9 cellular contexts compared by ENCODE assay signal in genomic region chr3:149717391-149718056, GRCh38. TPM values are rescaled to one million over a fixed set of nuclear protein-coding genes. Genes with fewer than 3 reads are reported as not detected.
DNase-seq lines count a peak whose midpoint lies in the region; ATAC-seq and TF ChIP-seq lines count a peak whose summit lies in the region.
"Had no signal": no experiment of that assay in that cellular context is flagged by ENCODE, and none has a peak within 500 bp of the region (broad histone marks: within the 10 kb centered on the region; RNA-seq: fewer than 3 reads in every experiment).

No MANE protein-coding gene starts in this region.

- H3K9me3 Mint-ChIP-seq in mesothelial cell of epicardium: peaks cover 28% of the 10 kb centered on the region

- H3K27ac Mint-ChIP-seq in mesothelial cell of epicardium: no peak overlapping the region

- peak; percentile 25 for DNase-seq in NCI-H128 (lab: John Stamatoyannopoulos, UW; ENCODE audit: unreplicated experiment)
- DNase-seq in SKM-1 treated with dmso at 0.1 percent for 144 hours (lab: John Stamatoyannopoulos, UW; ENCODE audit: unreplicated experiment): peak; percentile 58
- DNase-seq in epithelial cell of prostate (ENCODE audit: low read depth, low spot score): peak; percentile 16
- no peak for DNase-seq in mesothelial cell of epicardium (ENCODE audit: low spot score in 2 of 2, unreplicated experiment in 2 of 2)
- no peak for DNase-seq in GF-D8 (lab: John Stamatoyannopoulos, UW)

- peaks cover 9% of the 10 kb centered on the region for H3K36me3 Mint-ChIP-seq in mesothelial cell of epicardium

- ATAC-seq in GM18868 (IDR thresholded peaks at IDR 0.05; ENCODE audit: unreplicated experiment): peak; percentile 77
- no peak for ATAC-seq in GM18909 (IDR thresholded peaks at IDR 0.05; ENCODE audit: poor library complexity, unreplicated experiment)

- no peaks in the 10 kb centered on the region for H3K27me3 Mint-ChIP-seq in mesothelial cell of epicardium (ENCODE audit: low read depth)

- no peak overlapping the region for H3K4me3 Mint-ChIP-seq in mesothelial cell of epicardium

- TF ChIP-seq CTCF in C4-2B (conservative IDR thresholded peaks at IDR 0.05) (peak; percentile 89), mesothelial cell of epicardium (IDR thresholded peaks at IDR 0.05; ENCODE audit: unreplicated experiment) (peak; percentile 68)

- H3K27ac ChIP-seq in C4-2B (no peak overlapping the region), epithelial cell of prostate (no peak overlapping the region)
- H3K27ac ChIP-seq: neutrophil had no signal

- peaks cover 5% of the 10 kb centered on the region for H3K4me1 Mint-ChIP-seq in mesothelial cell of epicardium

RNA-seq across cellular contexts. Expression of gene COMMD2, which starts 34.8 kb away (rescaled TPM):
- total RNA-seq in mesothelial cell of epicardium: 49.6 to 55.7 TPM (median 52.4 TPM) in 3 replicates

RNA-seq across cellular contexts. Expression of gene WWTR1, which starts 59.7 kb away (rescaled TPM):
- total RNA-seq in mesothelial cell of epicardium: 93.2 to 98.0 TPM (median 97.4 TPM) in 3 replicates

Comparison
In these comparisons a context has a peak if more than half of its experiments do, and no peak if none do; other contexts are left out.
1. DNase-seq: peak in NCI-H128 (single experiment), SKM-1 treated with dmso at 0.1 percent for 144 hours (single experiment) and epithelial cell of prostate (single experiment); none in mesothelial cell of epicardium (0 of 2) and GF-D8 (single experiment).